ENCODE assay signal across 14 cellular contexts in genomic region chr19:47726467-47726866, GRCh38. TPM values are rescaled to one million over a fixed set of nuclear protein-coding genes. Genes with fewer than 3 reads are reported as not detected.
A peak's percentile ranks its signal among the peaks of the same experiment; 100 is the strongest.
DNase-seq lines count a peak whose midpoint lies in the region; ATAC-seq, FAIRE-seq and TF ChIP-seq lines count a peak whose summit lies in the region.
"Had no signal": no experiment of that assay in that cellular context is flagged by ENCODE, and none has a peak within 500 bp of the region (broad histone marks: within the 10 kb centered on the region; RNA-seq: fewer than 3 reads in every experiment).

No MANE protein-coding gene starts in this region.

- no peak for FAIRE-seq in RCC 7860 (lab: Jason Lieb, UNC)
- FAIRE-seq: D721Med, kidney had no signal

- WGBS in esophagus squamous epithelium, 2 donors = 44 to 51% methylated on average over 4 of the region's 4 CpGs

- TF ChIP-seq CTCF in esophagus squamous epithelium (IDR thresholded peaks at IDR 0.05) = no peak

- no peak for ATAC-seq in HG03025 (IDR thresholded peaks at IDR 0.05; ENCODE audit: low FRiP score, unreplicated experiment)
- ATAC-seq: activated CD4-positive, alpha-beta T cell treated with anti-CD3 and anti-CD28 coated beads for 36 hours had no signal

- no peak overlapping the region for H3K4me3 ChIP-seq in esophagus squamous epithelium
- no peak overlapping the region for H3K4me3 ChIP-seq in skin epidermis

- peaks cover 0 to 57% (median 7%) of the 10 kb centered on the region in 3 donors for H3K36me3 ChIP-seq in esophagus squamous epithelium

- H3K9me3 Mint-ChIP-seq in activated naive CD8-positive, alpha-beta T cell treated with anti-CD3 and anti-CD28 coated beads for 36 hours = peaks cover 3% of the 10 kb centered on the region
- H3K9me3 Mint-ChIP-seq: activated naive CD4-positive, alpha-beta T cell treated with anti-CD3 and anti-CD28 coated beads for 36 hours had no signal

- DNase-seq in ELR (ENCODE audit: low read depth) (peak; percentile 59), RCC 7860 (ENCODE audit: low spot score) (peak; percentile 21), esophagus squamous epithelium (lab: John Stamatoyannopoulos, UW) (no peak), COLO829 (ENCODE audit: low spot score) (no peak), SW480 (ENCODE audit: low spot score) (no peak)
- no peak for DNase-seq in activated naive CD8-positive, alpha-beta T cell treated with anti-CD3 and anti-CD28 coated beads for 36 hours
- DNase-seq: activated CD4-positive, alpha-beta T cell treated with anti-CD3 and anti-CD28 coated beads for 36 hours; activated naive CD4-positive, alpha-beta T cell treated with anti-CD3 and anti-CD28 coated beads for 36 hours; kidney had no signal

- no peak for TF ChIP-seq POLR2A in esophagus squamous epithelium (IDR thresholded peaks at IDR 0.05)

- H3K4me1 Mint-ChIP-seq in activated naive CD8-positive, alpha-beta T cell treated with anti-CD3 and anti-CD28 coated beads for 36 hours = peaks cover 17% of the 10 kb centered on the region

- no peak overlapping the region for H3K4me3 Mint-ChIP-seq in activated naive CD8-positive, alpha-beta T cell treated with anti-CD3 and anti-CD28 coated beads for 36 hours
- H3K4me3 Mint-ChIP-seq: activated CD4-positive, alpha-beta T cell treated with anti-CD3 and anti-CD28 coated beads for 36 hours; activated naive CD4-positive, alpha-beta T cell treated with anti-CD3 and anti-CD28 coated beads for 36 hours had no signal

- no peak overlapping the region for H3K27ac Mint-ChIP-seq in activated naive CD8-positive, alpha-beta T cell treated with anti-CD3 and anti-CD28 coated beads for 36 hours
- H3K27ac Mint-ChIP-seq: activated CD4-positive, alpha-beta T cell treated with anti-CD3 and anti-CD28 coated beads for 36 hours; activated naive CD4-positive, alpha-beta T cell treated with anti-CD3 and anti-CD28 coated beads for 36 hours; progenitor cell of endocrine pancreas had no signal

- no peaks in the 10 kb centered on the region for H3K9me3 ChIP-seq in esophagus squamous epithelium

- peaks cover 38 to 91% (median 71%) of the 10 kb centered on the region in 3 donors for H3K4me1 ChIP-seq in esophagus squamous epithelium

- H3K27ac ChIP-seq in esophagus squamous epithelium (peak overlapping the region; percentile 78 to 93 (median 86)), skin epidermis (peak overlapping the region in 17 of 21 experiments; percentile 10 to 75 (median 55))

- peaks cover 55% of the 10 kb centered on the region for H3K27me3 Mint-ChIP-seq in activated naive CD8-positive, alpha-beta T cell treated with anti-CD3 and anti-CD28 coated beads for 36 hours

- no peaks in the 10 kb centered on the region for H3K36me3 Mint-ChIP-seq in activated naive CD8-positive, alpha-beta T cell treated with anti-CD3 and anti-CD28 coated beads for 36 hours

- no peaks in the 10 kb centered on the region for H3K27me3 ChIP-seq in esophagus squamous epithelium

- intact Hi-C loops in esophagus squamous epithelium (cut with DNase I) = no loop called here

RNA-seq across cellular contexts. Expression of gene EHD2, which starts 13.2 kb away (rescaled TPM):
- 10 to 100 TPM; 34.8 to 50.7 (median 39.2) TPM for total RNA-seq in esophagus squamous epithelium
- total RNA-seq in activated naive CD8-positive, alpha-beta T cell treated with anti-CD3 and anti-CD28 coated beads for 36 hours = under 1 TPM; 0.44 to 0.68 TPM
- total RNA-seq: OCI-LY7 had no signal

RNA-seq across cellular contexts. Expression of gene NOP53, which starts 18.9 kb away (rescaled TPM):
- 100 to 1,000 TPM; 118 to 522 (median 268) TPM for total RNA-seq in esophagus squamous epithelium
- 100 to 1,000 TPM; 248 to 249 TPM for total RNA-seq in activated naive CD8-positive, alpha-beta T cell treated with anti-CD3 and anti-CD28 coated beads for 36 hours

RNA-seq across cellular contexts. Expression of gene SELENOW, which starts 52.0 kb away (rescaled TPM):
- 100 to 1,000 TPM; 185 to 477 (median 324) TPM for total RNA-seq in esophagus squamous epithelium
- 100 to 1,000 TPM in 1 of 2 experiments, 10 to 100 TPM in 1; 99.1 to 107 TPM for total RNA-seq in activated naive CD8-positive, alpha-beta T cell treated with anti-CD3 and anti-CD28 coated beads for 36 hours

Comparison
In these comparisons a context has a peak if more than half of its experiments do, and no peak if none do; other contexts are left out.
1. DNase-seq: peak in ELR (single experiment) and RCC 7860 (single experiment); none in esophagus squamous epithelium (single experiment), COLO829 (single experiment), SW480 (single experiment) and activated naive CD8-positive, alpha-beta T cell treated with anti-CD3 and anti-CD28 coated beads for 36 hours (single experiment).
2. RNA of gene EHD2, which starts 13.2 kb away (total RNA-seq): 34.8 to 50.7 TPM in esophagus squamous epithelium; 0.44 to 0.68 TPM in activated naive CD8-positive, alpha-beta T cell treated with anti-CD3 and anti-CD28 coated beads for 36 hours; every median in the first group is over 10 times any median in the second.